ENCODE assay signal across 18 cellular contexts in the genomic region with DNA sequence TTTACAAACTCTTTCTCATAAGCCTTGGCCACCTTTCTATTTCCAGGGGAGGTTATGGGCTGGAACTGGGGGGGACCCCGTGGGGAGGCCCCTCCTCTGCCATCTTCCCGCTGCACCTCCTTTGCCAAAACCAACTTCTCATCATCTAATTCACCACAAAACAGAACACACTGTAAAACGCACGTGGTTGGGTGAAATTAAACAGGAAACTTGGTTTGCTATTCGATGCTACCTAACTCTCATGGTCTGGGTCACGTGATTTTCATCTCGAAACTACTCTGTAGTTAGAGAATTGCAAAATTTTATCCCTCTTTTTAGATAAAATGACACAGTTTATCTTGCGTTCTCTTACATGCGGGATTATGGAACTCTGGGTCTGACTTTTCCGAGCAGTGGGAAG.
DNase-seq lines count a peak whose midpoint lies in the region; ATAC-seq and TF ChIP-seq lines count a peak whose summit lies in the region.
"Had no signal": no experiment of that assay in that cellular context is flagged by ENCODE, and none has a peak within 500 bp of the region (broad histone marks: within the 10 kb centered on the region; RNA-seq: fewer than 3 reads in every experiment).

No MANE protein-coding gene starts in this region.

- H3K36me3 Mint-ChIP-seq in naive thymus-derived CD8-positive, alpha-beta T cell: peaks cover 13 to 23% (median 15%) of the 10 kb centered on the region in 3 donors
- H3K36me3 Mint-ChIP-seq: CD14-positive monocyte had no signal

- no peaks in the 10 kb centered on the region for H3K27me3 Mint-ChIP-seq in stimulated activated naive CD8-positive, alpha-beta T cell treated with anti-CD3 and anti-CD28 coated beads, Interleukin-15, amount 100 ng/mL, for 72 hours
- peaks cover 0 to 4% (median 0%) of the 10 kb centered on the region in 5 donors for H3K27me3 Mint-ChIP-seq in naive thymus-derived CD8-positive, alpha-beta T cell

- peak in 1 of 2 donors; percentile 21 for DNase-seq in stimulated activated naive CD8-positive, alpha-beta T cell treated with anti-CD3 and anti-CD28 coated beads, Interleukin-15, amount 100 ng/mL, for 72 hours
- DNase-seq in stimulated activated naive CD8-positive, alpha-beta T cell treated with anti-CD3 and anti-CD28 coated beads, Interleukin-15, Interleukin-2, amounts not matched to agents 100 U/mL and 50 U/mL, for 24 hours: no peak
- DNase-seq in naive thymus-derived CD8-positive, alpha-beta T cell: peak in 3 of 10 donors; percentile 37 to 58 (median 39)
- DNase-seq in omental fat pad (ENCODE audit: low spot score) (peak; percentile 8), kidney glomerular epithelial cell (lab: John Stamatoyannopoulos, UW) (no peak), ecto neural progenitor cell (ENCODE audit: low spot score) (no peak), NCI-H345 treated with DMSO at 0.1 percent for 48 hours (lab: John Stamatoyannopoulos, UW; ENCODE audit: unreplicated experiment) (no peak)
- DNase-seq: 8988T, Calu3, DMS79 treated with DMSO at 0.1 percent for 48 hours, GF-D8, GOT3, H7, HFFc6 had no signal

- peak; percentile 63 for ATAC-seq in stimulated activated naive CD8-positive, alpha-beta T cell treated with anti-CD3 and anti-CD28 coated beads, Interleukin-15, amount 100 ng/mL, for 72 hours
- no peak for ATAC-seq in stimulated activated naive CD8-positive, alpha-beta T cell treated with anti-CD3 and anti-CD28 coated beads, Interleukin-15, Interleukin-2, amounts not matched to agents 100 U/mL and 50 U/mL, for 24 hours
- peak in 1 of 2 donors; percentile 62 for ATAC-seq in naive thymus-derived CD8-positive, alpha-beta T cell
- no peak for ATAC-seq in omental fat pad (ENCODE audit: low FRiP score)
- ATAC-seq: HCT116, HepG2 had no signal

- peak overlapping the region in 1 of 2 donors; percentile 16 for H3K4me3 Mint-ChIP-seq in stimulated activated naive CD8-positive, alpha-beta T cell treated with anti-CD3 and anti-CD28 coated beads, Interleukin-15, amount 100 ng/mL, for 72 hours
- peak overlapping the region in 4 of 10 donors; percentile 45 to 54 (median 50) for H3K4me3 Mint-ChIP-seq in naive thymus-derived CD8-positive, alpha-beta T cell
- H3K4me3 Mint-ChIP-seq: CD14-positive monocyte; CD4-positive, alpha-beta memory T cell; HFFc6 had no signal

- peaks cover 0 to 8% of the 10 kb centered on the region in 2 donors for H3K9me3 Mint-ChIP-seq in stimulated activated naive CD8-positive, alpha-beta T cell treated with anti-CD3 and anti-CD28 coated beads, Interleukin-15, amount 100 ng/mL, for 72 hours
- peaks cover 0 to 11% (median 4%) of the 10 kb centered on the region in 9 donors for H3K9me3 Mint-ChIP-seq in naive thymus-derived CD8-positive, alpha-beta T cell
- H3K9me3 Mint-ChIP-seq: HFFc6 had no signal

- H3K4me1 Mint-ChIP-seq in stimulated activated naive CD8-positive, alpha-beta T cell treated with anti-CD3 and anti-CD28 coated beads, Interleukin-15, amount 100 ng/mL, for 72 hours: peaks cover 20% of the 10 kb centered on the region
- peaks cover 14 to 26% (median 22%) of the 10 kb centered on the region in 4 donors for H3K4me1 Mint-ChIP-seq in naive thymus-derived CD8-positive, alpha-beta T cell
- H3K4me1 Mint-ChIP-seq: CD14-positive monocyte had no signal

- no peak overlapping the region for H3K27ac Mint-ChIP-seq in stimulated activated naive CD8-positive, alpha-beta T cell treated with anti-CD3 and anti-CD28 coated beads, Interleukin-15, amount 100 ng/mL, for 72 hours
- peak overlapping the region in 7 of 10 donors; percentile 14 to 89 (median 48) for H3K27ac Mint-ChIP-seq in naive thymus-derived CD8-positive, alpha-beta T cell
- H3K27ac Mint-ChIP-seq: CD14-positive monocyte; CD4-positive, alpha-beta memory T cell; HFFc6 had no signal

- TF ChIP-seq CTCF in omental fat pad (IDR thresholded peaks at IDR 0.05): no peak

- POLR2A ChIA-PET in naive thymus-derived CD8-positive, alpha-beta T cell (lab: Charles Lee): no interaction called here

Comparison
In these comparisons a context has a peak if more than half of its experiments do, and no peak if none do; other contexts are left out.
1. H3K27ac Mint-ChIP-seq: peak in naive thymus-derived CD8-positive, alpha-beta T cell (7 of 10); none in stimulated activated naive CD8-positive, alpha-beta T cell treated with anti-CD3 and anti-CD28 coated beads, Interleukin-15, amount 100 ng/mL, for 72 hours (0 of 2).